Comparison of ENCODE assay signal across 8 cellular contexts in the genomic region with DNA sequence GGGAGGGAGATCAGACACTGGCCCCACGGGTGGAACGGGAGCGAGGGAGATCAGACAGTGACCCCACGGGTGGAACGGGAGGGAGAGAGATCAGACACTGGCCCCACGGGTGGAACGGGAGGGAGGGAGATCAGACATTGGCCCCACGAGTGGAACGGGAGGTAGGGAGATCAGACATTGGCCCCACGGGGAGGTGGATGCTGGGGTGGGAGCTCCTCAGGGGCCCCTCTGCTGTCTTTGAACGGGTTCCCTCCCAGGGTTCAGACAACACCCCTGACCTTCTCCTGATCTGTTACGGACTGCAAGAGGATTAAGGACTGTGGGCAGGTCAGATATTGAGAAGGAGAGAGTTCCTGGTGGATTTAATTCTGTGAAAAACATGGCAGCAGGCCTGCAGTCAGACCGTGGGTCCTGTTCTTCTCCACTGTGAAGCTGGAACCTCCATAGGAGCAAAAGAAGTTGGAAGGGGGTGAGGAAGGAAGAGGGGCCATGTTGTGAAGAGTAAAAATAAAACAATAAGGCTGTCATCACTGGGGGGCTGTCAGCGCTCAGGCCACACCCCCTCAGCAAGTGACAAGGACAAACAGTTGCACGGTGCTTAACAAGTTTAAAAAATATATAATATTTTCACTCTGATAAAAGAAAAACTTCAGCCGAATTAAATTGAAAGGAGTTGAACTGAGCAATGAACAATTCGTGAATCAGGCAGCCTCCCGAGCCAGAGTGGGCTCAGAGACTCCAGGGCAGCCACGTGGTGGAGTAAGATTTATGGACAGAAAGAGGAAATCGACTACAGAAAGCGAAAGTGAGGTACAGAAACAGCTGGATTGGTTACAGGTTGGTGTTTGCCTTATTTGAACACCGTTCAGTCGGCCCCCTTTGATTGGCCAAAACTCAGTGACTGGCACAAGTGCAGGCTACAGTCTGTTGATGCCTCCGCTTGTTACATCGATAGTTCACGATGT.
DNase-seq lines count a peak whose midpoint lies in the region; ATAC-seq, FAIRE-seq and TF ChIP-seq lines count a peak whose summit lies in the region.

No MANE protein-coding gene starts in this region.

- no peak for ATAC-seq in GM19035 (IDR thresholded peaks at IDR 0.05; ENCODE audit: unreplicated experiment)

- DNase-seq in activated CD4-positive, CD25-positive, alpha-beta regulatory T cell treated with anti-CD3 and anti-CD28 coated beads, Interleukin-2, amount 50 U/mL, for 72 hours, result peak; percentile 46
- peak; percentile 51 for DNase-seq in effector CD8-positive, alpha-beta T cell (lab: John Stamatoyannopoulos, UW)
- DNase-seq in stimulated activated CD4-positive, alpha-beta T cell treated with anti-CD3 and anti-CD28 coated beads, Interleukin-1b, Interleukin-23, amount 100 ng/mL, for 24 hours (ENCODE audit: low read depth in 4 of 4, low spot score in 1 of 4), result peak; percentile 11 to 43 (median 30)
- DNase-seq in iPS-NIHi7 (ENCODE audit: extremely low spot score) (no peak), D721Med (ENCODE audit: insufficient read length, low spot score) (no peak), NCI-H1417 treated with DMSO at 0.1 percent for 48 hours (lab: John Stamatoyannopoulos, UW) (no peak)

- TF ChIP-seq POLR2A in GM15510 (IDR thresholded peaks at IDR 0.05; ENCODE audit: borderline replicate concordance, extremely low read depth, insufficient read length), result peak; percentile 18

- no peak for TF ChIP-seq CTCF in D721Med (IDR thresholded peaks at IDR 0.05; ENCODE audit: insufficient read depth, missing control alignments)

- FAIRE-seq in D721Med (lab: Jason Lieb, UNC), result no peak

Comparison
In these comparisons a context has a peak if more than half of its experiments do, and no peak if none do; other contexts are left out.
1. DNase-seq: peak in activated CD4-positive, CD25-positive, alpha-beta regulatory T cell treated with anti-CD3 and anti-CD28 coated beads, Interleukin-2, amount 50 U/mL, for 72 hours (single experiment), effector CD8-positive, alpha-beta T cell (single experiment) and stimulated activated CD4-positive, alpha-beta T cell treated with anti-CD3 and anti-CD28 coated beads, Interleukin-1b, Interleukin-23, amount 100 ng/mL, for 24 hours (4 of 4); none in iPS-NIHi7 (single experiment), D721Med (single experiment) and NCI-H1417 treated with DMSO at 0.1 percent for 48 hours (single experiment).